13 cellular contexts compared by ENCODE assay signal in the genomic region with DNA sequence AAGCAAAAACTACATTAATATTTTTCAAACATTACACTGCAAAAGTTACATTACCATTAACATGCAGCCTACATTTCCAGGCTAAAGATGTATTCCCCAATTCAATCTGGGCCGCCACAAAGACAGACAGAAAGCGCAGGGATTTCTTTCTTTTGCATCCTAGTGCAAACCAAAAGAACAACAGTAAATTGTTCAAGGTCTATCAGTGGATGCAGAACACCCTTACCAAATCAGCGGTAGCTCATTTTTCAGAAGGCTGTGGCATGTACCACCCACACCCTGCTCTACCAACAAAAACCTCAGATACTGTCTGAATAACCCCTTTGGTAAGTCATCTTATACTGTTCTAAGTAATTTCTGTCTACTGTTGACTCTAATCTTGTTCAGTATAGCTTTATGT. TPM values are rescaled to one million over a fixed set of nuclear protein-coding genes. Genes with fewer than 3 reads are reported as not detected.
DNase-seq lines count a peak whose midpoint lies in the region; ATAC-seq and TF ChIP-seq lines count a peak whose summit lies in the region.
"Had no signal": no experiment of that assay in that cellular context is flagged by ENCODE, and none has a peak within 500 bp of the region (broad histone marks: within the 10 kb centered on the region; RNA-seq: fewer than 3 reads in every experiment).

No MANE protein-coding gene starts in this region.

- CTCF ChIA-PET in activated naive CD4-positive, alpha-beta T cell treated with anti-CD3 and anti-CD28 coated beads, Interleukin-2, amount 10 ng/mL, durations not matched to agents 7 days and 5 days (lab: Charles Lee) = interaction anchor here (1.2 kb wide), 1 partner anchor 28 kb away, joined by 4 read pairs; no protein-coding TSS in a partner anchor

- H3F3A ChIP-seq in smooth muscle cell (ENCODE audit: low read depth) = peaks cover 72% of the 10 kb centered on the region

- H3K4me2 ChIP-seq in smooth muscle cell = peak overlapping the region; percentile 98

- peaks cover 36% of the 10 kb centered on the region for H3K36me3 ChIP-seq in smooth muscle cell (ENCODE audit: low read depth)

- TF ChIP-seq CTCF in endothelial cell (IDR thresholded peaks at IDR 0.05; ENCODE audit: unreplicated experiment) = no peak
- no peak for TF ChIP-seq CTCF in smooth muscle cell (IDR thresholded peaks at IDR 0.05; ENCODE audit: borderline replicate concordance, insufficient read depth, poor library complexity, severe bottlenecking)

- H3K27me3 ChIP-seq in smooth muscle cell (ENCODE audit: low read depth) = no peaks in the 10 kb centered on the region
- H3K27me3 ChIP-seq: heart left ventricle had no signal

- H3K4me1 Mint-ChIP-seq in activated naive CD4-positive, alpha-beta T cell treated with anti-CD3 and anti-CD28 coated beads, Interleukin-2, amount 10 ng/mL, durations not matched to agents 7 days and 5 days = peaks cover 87% of the 10 kb centered on the region
- peaks cover 63% of the 10 kb centered on the region for H3K4me1 Mint-ChIP-seq in T-helper 2 cell treated with Interferon-gamma antibody and Interleukin-4, amounts not matched to agents 5 μg/mL and 100 μg/mL, for 36 hours (ENCODE audit: low read depth)
- peaks cover 79% of the 10 kb centered on the region for H3K4me1 Mint-ChIP-seq in endothelial cell (ENCODE audit: unreplicated experiment)

- H2AFZ ChIP-seq in smooth muscle cell (ENCODE audit: low read depth) = no peak overlapping the region

- H3K27me3 Mint-ChIP-seq in activated naive CD4-positive, alpha-beta T cell treated with anti-CD3 and anti-CD28 coated beads, Interleukin-2, amount 10 ng/mL, durations not matched to agents 7 days and 5 days = peaks cover 4% of the 10 kb centered on the region
- H3K27me3 Mint-ChIP-seq in T-helper 2 cell treated with Interferon-gamma antibody and Interleukin-4, amounts not matched to agents 5 μg/mL and 100 μg/mL, for 36 hours (ENCODE audit: low read depth) = no peaks in the 10 kb centered on the region
- H3K27me3 Mint-ChIP-seq in endothelial cell (ENCODE audit: unreplicated experiment) = peaks cover 13% of the 10 kb centered on the region

- H4K20me1 ChIP-seq in smooth muscle cell (ENCODE audit: low read depth) = peaks cover 85% of the 10 kb centered on the region

- H3K79me2 ChIP-seq in smooth muscle cell (ENCODE audit: low read depth) = peaks cover 57% of the 10 kb centered on the region

- H3K9me3 Mint-ChIP-seq in activated naive CD4-positive, alpha-beta T cell treated with anti-CD3 and anti-CD28 coated beads, Interleukin-2, amount 10 ng/mL, durations not matched to agents 7 days and 5 days = no peaks in the 10 kb centered on the region
- H3K9me3 Mint-ChIP-seq in T-helper 2 cell treated with Interferon-gamma antibody and Interleukin-4, amounts not matched to agents 5 μg/mL and 100 μg/mL, for 36 hours = no peaks in the 10 kb centered on the region
- no peaks in the 10 kb centered on the region for H3K9me3 Mint-ChIP-seq in endothelial cell (ENCODE audit: unreplicated experiment)

- H3K9me3 ChIP-seq in smooth muscle cell (replicated peaks; ENCODE audit: low read depth) = no peaks in the 10 kb centered on the region
- H3K9me3 ChIP-seq: heart left ventricle had no signal

- H3K9ac ChIP-seq in smooth muscle cell (ENCODE audit: low read depth) = no peak overlapping the region

- peak overlapping the region; percentile 63 for H3K27ac Mint-ChIP-seq in activated naive CD4-positive, alpha-beta T cell treated with anti-CD3 and anti-CD28 coated beads, Interleukin-2, amount 10 ng/mL, durations not matched to agents 7 days and 5 days
- H3K27ac Mint-ChIP-seq in T-helper 2 cell treated with Interferon-gamma antibody and Interleukin-4, amounts not matched to agents 5 μg/mL and 100 μg/mL, for 36 hours = no peak overlapping the region
- H3K27ac Mint-ChIP-seq in endothelial cell (ENCODE audit: unreplicated experiment) = no peak overlapping the region

- H3K4me1 ChIP-seq in smooth muscle cell (ENCODE audit: low read depth) = peaks cover 29% of the 10 kb centered on the region

- 93% methylated on average over 3 of the region's 3 CpGs for WGBS in smooth muscle cell (ENCODE audit: low lambda C conversion rate)

- ATAC-seq in HG02970 (IDR thresholded peaks at IDR 0.05; ENCODE audit: low FRiP score, unreplicated experiment) = no peak
- ATAC-seq: heart left ventricle had no signal

- H3K4me3 ChIP-seq in smooth muscle cell = peak overlapping the region; percentile 95

- DNase-seq in activated naive CD4-positive, alpha-beta T cell treated with anti-CD3 and anti-CD28 coated beads, Interleukin-2, amount 10 ng/mL, durations not matched to agents 7 days and 5 days = no peak
- DNase-seq in activated naive CD4-positive, alpha-beta T cell (lab: John Stamatoyannopoulos, UW) = no peak
- DNase-seq in T-helper 2 cell treated with Interferon-gamma antibody and Interleukin-4, amounts not matched to agents 5 μg/mL and 100 μg/mL, for 36 hours (ENCODE audit: low spot score) = peak; percentile 26
- DNase-seq in endothelial cell (ENCODE audit: low spot score) = no peak
- DNase-seq in smooth muscle cell (lab: John Stamatoyannopoulos, UW; ENCODE audit: unreplicated experiment) = no peak
- DNase-seq in SHP77 (lab: John Stamatoyannopoulos, UW) = no peak
- DNase-seq in OCI-M1 (lab: John Stamatoyannopoulos, UW) = no peak
- DNase-seq: heart left ventricle, MM.1S, NCI-H446 had no signal

- H3K36me3 Mint-ChIP-seq in activated naive CD4-positive, alpha-beta T cell treated with anti-CD3 and anti-CD28 coated beads, Interleukin-2, amount 10 ng/mL, durations not matched to agents 7 days and 5 days = peaks cover 82% of the 10 kb centered on the region
- H3K36me3 Mint-ChIP-seq in T-helper 2 cell treated with Interferon-gamma antibody and Interleukin-4, amounts not matched to agents 5 μg/mL and 100 μg/mL, for 36 hours (ENCODE audit: low read depth) = peaks cover 83% of the 10 kb centered on the region
- peaks cover 58% of the 10 kb centered on the region for H3K36me3 Mint-ChIP-seq in endothelial cell (ENCODE audit: low read depth, unreplicated experiment)

- peak overlapping the region; percentile 99 for H3K4me3 Mint-ChIP-seq in activated naive CD4-positive, alpha-beta T cell treated with anti-CD3 and anti-CD28 coated beads, Interleukin-2, amount 10 ng/mL, durations not matched to agents 7 days and 5 days
- H3K4me3 Mint-ChIP-seq in T-helper 2 cell treated with Interferon-gamma antibody and Interleukin-4, amounts not matched to agents 5 μg/mL and 100 μg/mL, for 36 hours = peak overlapping the region; percentile 100
- peak overlapping the region; percentile 97 for H3K4me3 Mint-ChIP-seq in endothelial cell (ENCODE audit: unreplicated experiment)

- H3K27ac ChIP-seq in smooth muscle cell (ENCODE audit: low read depth) = peak overlapping the region; percentile 99
- H3K27ac ChIP-seq: HL-60, VCaP had no signal

RNA-seq across cellular contexts. Expression of a gene that starts 3.6 kb away (rescaled TPM):
- total RNA-seq in endothelial cell (ENCODE audit: unreplicated experiment) (7,126 TPM), smooth muscle cell (3,918 and 4,267 TPM in 2 replicates)
- polyA plus RNA-seq in smooth muscle cell = 1,031 and 1,102 TPM in 2 replicates
